36 cellular contexts compared by ENCODE assay signal in the genomic region with DNA sequence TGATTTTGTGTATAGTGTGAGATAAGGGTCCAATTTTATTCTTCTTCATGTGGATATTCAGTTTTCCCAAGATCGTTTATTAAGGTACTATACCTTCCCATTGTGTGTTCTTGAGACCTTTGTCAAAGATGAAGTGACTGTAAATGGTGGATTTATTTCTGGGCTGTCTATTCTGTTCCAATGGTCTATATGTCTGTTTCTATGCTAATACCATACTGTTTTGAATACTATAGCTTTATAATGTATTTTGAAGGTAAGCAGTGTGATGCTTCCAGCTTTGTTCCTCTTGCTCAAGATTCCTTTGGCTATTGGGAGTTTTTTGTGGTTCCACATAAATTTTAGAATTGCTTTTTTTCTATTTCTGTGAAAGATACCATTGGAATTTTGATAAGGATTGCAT.
"Had no signal": no experiment of that assay in that cellular context is flagged by ENCODE, and none has a peak within 500 bp of the region (broad histone marks: within the 10 kb centered on the region; RNA-seq: fewer than 3 reads in every experiment).

No MANE protein-coding gene starts in this region.

- H3K9me3 ChIP-seq: MG63 had no signal

- H3K4me3 ChIP-seq: MG63 had no signal

- H3K27me3 ChIP-seq: MG63 had no signal

- H3K36me3 ChIP-seq: MG63 had no signal

- DNase-seq: Karpas-422, Kasumi-1, MG63, MM.1S, MV-4-11, NCI-H1092, NCI-H1092 treated with DMSO at 0.1 percent for 48 hours, NCI-H1105, NCI-H1105 treated with DMSO at 0.1 percent for 48 hours, NCI-H1417, NCI-H1417 treated with DMSO at 0.1 percent for 48 hours, NCI-H1436, NCI-H1436 treated with DMSO at 0.1 percent for 48 hours, NCI-H146, NCI-H1694, NCI-H1694 treated with DMSO at 0.1 percent for 48 hours, NCI-H187, NCI-H187 treated with DMSO at 0.1 percent for 48 hours, NCI-H1930, NCI-H2029, NCI-H2029 treated with DMSO at 0.1 percent for 48 hours, NCI-H2081, NCI-H2081 treated with DMSO at 0.1 percent for 48 hours, NCI-H2107, NCI-H2171, NCI-H2171 treated with DMSO at 0.1 percent for 48 hours, NCI-H2227 treated with DMSO at 0.1 percent for 48 hours, NCI-H226, NCI-H345, NCI-H446, NCI-H446 treated with DMSO at 0.1 percent for 48 hours, NCI-H510A, NCI-H510A treated with DMSO at 0.1 percent for 48 hours, NCI-H524, NCI-H524 treated with DMSO at 0.1 percent for 48 hours, NCI-H526 had no signal
